Comparison of ENCODE assay signal across 28 cellular contexts in the genomic region with DNA sequence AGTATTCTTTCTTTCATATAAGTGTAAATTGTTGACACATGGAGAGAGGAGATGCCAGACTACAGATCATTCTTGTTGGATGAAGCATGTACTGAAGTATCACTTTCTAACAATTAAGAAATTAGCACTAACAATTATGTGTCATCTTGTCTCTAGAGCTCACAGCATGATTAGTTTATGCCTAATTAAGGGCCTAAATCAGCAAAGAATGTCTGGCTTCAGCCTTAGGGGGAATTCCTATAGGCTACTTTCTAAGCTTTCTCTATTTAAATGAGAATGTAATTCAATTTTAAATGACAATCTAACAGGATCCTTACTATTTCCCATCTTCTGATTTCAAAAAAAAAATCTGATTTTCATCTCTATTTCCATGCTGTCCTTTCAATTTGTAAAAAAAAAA.
"Had no signal": no experiment of that assay in that cellular context is flagged by ENCODE, and none has a peak within 500 bp of the region (broad histone marks: within the 10 kb centered on the region; RNA-seq: fewer than 3 reads in every experiment).

No MANE protein-coding gene starts in this region.

- H3K9me3 Mint-ChIP-seq: activated naive CD4-positive, alpha-beta T cell treated with anti-CD3 and anti-CD28 coated beads, Interleukin-2, amount 50 U/mL, for 24 hours; activated T-cell treated with anti-CD3 and anti-CD28 coated beads, Interleukin-2, amount 50 U/mL, for 24 hours; activated T-helper 1 cell treated with anti-CD3 and anti-CD28 coated beads, Interleukin-12 subunit alpha, Interleukin-12 subunit beta, Interleukin-2, Interleukin-4 antibody, amounts not matched to agents 30 ng/mL and 10 ng/mL and 1 ng/mL, durations not matched to agents 14 hours and 24 hours and 36 hours; brain; T-helper 1 cell treated with Interleukin-12 subunit alpha and Interleukin-12 subunit beta and Interleukin-4 antibody, amounts not matched to agents 30 μg/mL and 1 μg/mL, for 36 hours had no signal

- H3K4me3 Mint-ChIP-seq: activated CD8-positive, alpha-beta T cell treated with anti-CD3 and anti-CD28 coated beads, Interleukin-2, amount 10 ng/mL, durations not matched to agents 7 days and 5 days; activated naive CD4-positive, alpha-beta T cell treated with anti-CD3 and anti-CD28 coated beads, Interleukin-2, amount 50 U/mL, for 24 hours; activated T-cell treated with anti-CD3 and anti-CD28 coated beads, Interleukin-2, amount 50 U/mL, for 24 hours; activated T-helper 1 cell treated with anti-CD3 and anti-CD28 coated beads, Interleukin-12 subunit alpha, Interleukin-12 subunit beta, Interleukin-2, Interleukin-4 antibody, amounts not matched to agents 30 ng/mL and 10 ng/mL and 1 ng/mL, durations not matched to agents 14 hours and 24 hours and 36 hours; brain; central memory CD8-positive, alpha-beta T cell; T-helper 1 cell treated with Interleukin-12 subunit alpha and Interleukin-12 subunit beta and Interleukin-4 antibody, amounts not matched to agents 30 μg/mL and 1 μg/mL, for 36 hours had no signal

- H3K4me1 Mint-ChIP-seq: activated naive CD4-positive, alpha-beta T cell treated with anti-CD3 and anti-CD28 coated beads, Interleukin-2, amount 50 U/mL, for 24 hours; brain; central memory CD8-positive, alpha-beta T cell had no signal

- H3K27me3 Mint-ChIP-seq: activated naive CD4-positive, alpha-beta T cell treated with anti-CD3 and anti-CD28 coated beads, Interleukin-2, amount 50 U/mL, for 24 hours; activated T-cell treated with anti-CD3 and anti-CD28 coated beads, Interleukin-2, amount 50 U/mL, for 24 hours; brain; central memory CD8-positive, alpha-beta T cell had no signal

- H3K27ac Mint-ChIP-seq: activated CD8-positive, alpha-beta T cell treated with anti-CD3 and anti-CD28 coated beads, Interleukin-2, amount 10 ng/mL, durations not matched to agents 7 days and 5 days; activated naive CD4-positive, alpha-beta T cell treated with anti-CD3 and anti-CD28 coated beads, Interleukin-2, amount 50 U/mL, for 24 hours; activated T-cell treated with anti-CD3 and anti-CD28 coated beads, Interleukin-2, amount 50 U/mL, for 24 hours; activated T-helper 1 cell treated with anti-CD3 and anti-CD28 coated beads, Interleukin-12 subunit alpha, Interleukin-12 subunit beta, Interleukin-2, Interleukin-4 antibody, amounts not matched to agents 30 ng/mL and 10 ng/mL and 1 ng/mL, durations not matched to agents 14 hours and 24 hours and 36 hours; brain; T-helper 1 cell treated with Interleukin-12 subunit alpha and Interleukin-12 subunit beta and Interleukin-4 antibody, amounts not matched to agents 30 μg/mL and 1 μg/mL, for 36 hours had no signal

- ATAC-seq: activated CD8-positive, alpha-beta T cell treated with anti-CD3 and anti-CD28 coated beads, Interleukin-2, amount 10 ng/mL, durations not matched to agents 7 days and 5 days; SK-N-SH treated with all-trans-retinoic acid at 6 μM for 48 hours had no signal

- H3K4me3 ChIP-seq: ascending aorta, Peyer's patch, SJSA1 had no signal

- H3K36me3 ChIP-seq: ascending aorta, Peyer's patch, SJSA1 had no signal

- H3K27ac ChIP-seq: ascending aorta, Peyer's patch, RWPE1, SJSA1 had no signal

- H3K4me1 ChIP-seq: ascending aorta, Peyer's patch, SJSA1 had no signal

- DNase-seq: activated CD4-positive, alpha-beta T cell treated with anti-CD3 and anti-CD28 coated beads for 48 hours; activated CD4-positive, alpha-beta T cell treated with anti-CD3 and anti-CD28 coated beads, Interleukin-2, amount 50 U/mL, for 4 hours; activated CD4-positive, CD25-positive, alpha-beta regulatory T cell treated with anti-CD3 and anti-CD28 coated beads, Interleukin-2, amount 50 U/mL, for 72 hours; activated CD8-positive, alpha-beta T cell treated with anti-CD3 and anti-CD28 coated beads, Interleukin-2, amount 10 ng/mL, durations not matched to agents 7 days and 5 days; activated effector memory CD4-positive, alpha-beta T cell treated with Interleukin-2 at 50 U/mL for 16 hours; activated naive CD4-positive, alpha-beta T cell; activated T-cell treated with anti-CD3 and anti-CD28 coated beads, Interleukin-2, amount 50 U/mL, for 24 hours; amniotic stem cell; NCI-H1092; NCI-H1417; NCI-H1694; NCI-H2029; NCI-H2107; NCI-H2171 treated with DMSO at 0.1 percent for 48 hours; NCI-H226; NCI-H526 treated with DMSO at 0.1 percent for 48 hours; NK-92 treated with Interleukin-12 subunit alpha and Interleukin-12 subunit beta, amount 100 ng/mL, for 24 hours; Peyer's patch; Right ventricle myocardium superior had no signal

- H3K36me3 Mint-ChIP-seq: activated naive CD4-positive, alpha-beta T cell treated with anti-CD3 and anti-CD28 coated beads, Interleukin-2, amount 50 U/mL, for 24 hours; brain had no signal

- H3K27me3 ChIP-seq: ascending aorta, Peyer's patch, SJSA1 had no signal

- H3K9me3 ChIP-seq: ascending aorta, Peyer's patch, SJSA1 had no signal
